26 cellular contexts compared by ENCODE assay signal in the genomic region with DNA sequence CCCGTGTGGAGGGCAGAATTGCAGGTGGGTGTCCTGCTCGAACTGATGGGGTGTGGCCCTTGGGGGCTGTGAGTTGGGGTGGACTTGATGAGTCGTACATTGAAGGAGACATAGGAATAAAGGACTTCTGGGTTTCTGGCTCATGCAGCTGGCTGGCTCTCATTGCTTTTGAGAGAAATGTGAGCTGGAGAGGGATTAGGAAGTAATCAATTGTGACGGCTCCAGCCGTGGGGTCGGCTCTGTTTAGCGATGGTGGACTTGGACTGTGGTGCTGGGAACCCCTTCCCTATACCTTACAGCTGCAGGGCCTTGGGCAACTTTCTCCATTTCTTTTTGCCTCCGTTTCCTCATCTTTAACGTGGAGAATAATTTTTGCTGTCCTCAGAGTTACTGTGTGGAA. TPM values are rescaled to one million over a fixed set of nuclear protein-coding genes. Genes with fewer than 3 reads are reported as not detected.
DNase-seq lines count a peak whose midpoint lies in the region; ATAC-seq and TF ChIP-seq lines count a peak whose summit lies in the region.
"Had no signal": no experiment of that assay in that cellular context is flagged by ENCODE, and none has a peak within 500 bp of the region (broad histone marks: within the 10 kb centered on the region; RNA-seq: fewer than 3 reads in every experiment).

No MANE protein-coding gene starts in this region.

- no peaks in the 10 kb centered on the region for H3K27me3 Mint-ChIP-seq in CD14-positive monocyte (ENCODE audit: low read depth in 3 of 3)
- no peaks in the 10 kb centered on the region for H3K27me3 Mint-ChIP-seq in brain
- H3K27me3 Mint-ChIP-seq: activated CD4-positive, alpha-beta memory T cell treated with anti-CD3 and anti-CD28 coated beads for 36 hours; activated naive CD8-positive, alpha-beta T cell had no signal

- intact Hi-C loops in CD14-positive monocyte (cut with micrococcal nuclease), result no loop called here
- intact Hi-C loops in mucosa of descending colon (cut with DNase I, micrococcal nuclease), result loop anchor here (10.0 kb wide), 1 partner anchor 56 kb away; no protein-coding TSS in a partner anchor
- intact Hi-C loops in sigmoid colon (cut with DNase I), result no loop called here

- 68 to 71% methylated on average over 9 of the region's 9 CpGs for WGBS in sigmoid colon, 2 donors

- no peaks in the 10 kb centered on the region for H3K27me3 ChIP-seq in sigmoid colon
- H3K27me3 ChIP-seq: gastroesophageal sphincter, tibial artery had no signal

- H3K9me3 ChIP-seq in mucosa of descending colon, result no peaks in the 10 kb centered on the region
- H3K9me3 ChIP-seq in sigmoid colon, result no peaks in the 10 kb centered on the region
- H3K9me3 ChIP-seq: gastroesophageal sphincter, tibial artery had no signal

- no peak for TF ChIP-seq CTCF in CD14-positive monocyte (IDR thresholded peaks at IDR 0.05)
- no peak for TF ChIP-seq CTCF in brain (conservative IDR thresholded peaks at IDR 0.05)
- TF ChIP-seq CTCF in mucosa of descending colon (IDR thresholded peaks at IDR 0.05), result no peak
- no peak for TF ChIP-seq CTCF in sigmoid colon (IDR thresholded peaks at IDR 0.05)

- no peak overlapping the region for H3K4me3 Mint-ChIP-seq in CD14-positive monocyte
- peak overlapping the region in 1 of 5 experiments; percentile 31 for H3K4me3 Mint-ChIP-seq in brain
- H3K4me3 Mint-ChIP-seq: activated CD4-positive, alpha-beta memory T cell treated with anti-CD3 and anti-CD28 coated beads for 36 hours; activated naive CD8-positive, alpha-beta T cell had no signal

- peaks cover 0 to 2% (median 0%) of the 10 kb centered on the region in 7 donors for H3K9me3 Mint-ChIP-seq in CD14-positive monocyte
- H3K9me3 Mint-ChIP-seq in brain, result no peaks in the 10 kb centered on the region
- H3K9me3 Mint-ChIP-seq: activated CD4-positive, alpha-beta memory T cell treated with anti-CD3 and anti-CD28 coated beads for 36 hours had no signal

- no peak for DNase-seq in CD14-positive monocyte (ENCODE audit: low spot score)
- DNase-seq in mucosa of descending colon, result peak in 2 of 3 donors; percentile 5 to 33
- DNase-seq in sigmoid colon, result peak; percentile 39
- no peak for DNase-seq in COR-L47 (lab: John Stamatoyannopoulos, UW)
- no peak for DNase-seq in NAMALWA (ENCODE audit: low spot score)
- DNase-seq in NCI-H187 treated with DMSO at 0.1 percent for 48 hours (lab: John Stamatoyannopoulos, UW), result no peak
- DNase-seq in activated CD4-positive, alpha-beta T cell treated with anti-CD3 and anti-CD28 coated beads for 48 hours, result no peak
- DNase-seq: ACHN; activated CD4-positive, alpha-beta memory T cell treated with anti-CD3 and anti-CD28 coated beads for 36 hours; activated CD8-positive, alpha-beta memory T cell treated with anti-CD3 and anti-CD28 coated beads, Interleukin-2, amount 50 U/mL, for 4 hours; central memory CD4-positive, alpha-beta T cell; DMS79 treated with DMSO at 0.1 percent for 48 hours; HCEC 1CT; hypothalamus; NCI-H2081; NCI-H226; NCI-H69; small intestine; stimulated activated CD4-positive, alpha-beta T cell treated with anti-CD3 and anti-CD28 coated beads, Interleukin-1b, Interleukin-23, amount 100 ng/mL, for 48 hours; stimulated activated CD8-positive, alpha-beta memory T cell treated with anti-CD3 and anti-CD28 coated beads, Interleukin-4, amount 100 ng/mL, for 48 hours; T-helper 1 cell; tibial artery had no signal

- H3K27ac ChIP-seq in sigmoid colon, result no peak overlapping the region
- H3K27ac ChIP-seq: tibial artery had no signal

- H3K36me3 ChIP-seq in mucosa of descending colon (ENCODE audit: low read depth) (no peaks in the 10 kb centered on the region), sigmoid colon (no peaks in the 10 kb centered on the region)
- H3K36me3 ChIP-seq: gastroesophageal sphincter, tibial artery had no signal

- no peak for TF ChIP-seq POLR2A in sigmoid colon (IDR thresholded peaks at IDR 0.05)

- no peak for ATAC-seq in mucosa of descending colon
- ATAC-seq: gastroesophageal sphincter, K562 had no signal

- H3K4me3 ChIP-seq in mucosa of descending colon (no peak overlapping the region), sigmoid colon (no peak overlapping the region)
- H3K4me3 ChIP-seq: gastroesophageal sphincter, K562, tibial artery had no signal

- H3K36me3 Mint-ChIP-seq in CD14-positive monocyte (peaks cover 22 to 49% of the 10 kb centered on the region in 2 donors), brain (no peaks in the 10 kb centered on the region)
- H3K36me3 Mint-ChIP-seq: activated CD4-positive, alpha-beta memory T cell treated with anti-CD3 and anti-CD28 coated beads for 36 hours; activated naive CD8-positive, alpha-beta T cell had no signal

- H3K4me1 ChIP-seq in mucosa of descending colon (ENCODE audit: low read depth), result peaks cover 21% of the 10 kb centered on the region
- H3K4me1 ChIP-seq in sigmoid colon, result peaks cover 0 to 28% (median 24%) of the 10 kb centered on the region in 4 donors

- TF ChIP-seq EP300 in sigmoid colon (IDR thresholded peaks at IDR 0.05), result no peak

- H3K27ac Mint-ChIP-seq in CD14-positive monocyte (peak overlapping the region in 4 of 7 donors; percentile 4 to 73 (median 32)), brain (peak overlapping the region in 3 of 5 experiments; percentile 5 to 12 (median 8))
- H3K27ac Mint-ChIP-seq: activated CD4-positive, alpha-beta memory T cell treated with anti-CD3 and anti-CD28 coated beads for 36 hours; activated naive CD8-positive, alpha-beta T cell had no signal

- H3K4me1 Mint-ChIP-seq in CD14-positive monocyte (peaks cover 70% of the 10 kb centered on the region), brain (peaks cover 71% of the 10 kb centered on the region)

RNA-seq across cellular contexts. Expression of gene IMPA2, which starts 9.2 kb away (rescaled TPM):
- polyA plus RNA-seq in CD14-positive monocyte, result 100 to 1,000 TPM; 145 to 186 TPM
- 27.8 TPM for polyA plus RNA-seq in brain (ENCODE audit: insufficient read depth, low read depth, low replicate concordance)
- 100 to 1,000 TPM in 2 of 3 donors, 10 to 100 TPM in 1; 58.0 to 152 (median 117) TPM for total RNA-seq in mucosa of descending colon
- 10 to 100 TPM; 21.3 to 66.5 (median 29.1) TPM for total RNA-seq in sigmoid colon
- polyA plus RNA-seq in sigmoid colon, result 100 to 1,000 TPM in 1 of 3 donors, 10 to 100 TPM in 2; 88.1 to 138 (median 99.6) TPM

Comparison
In these comparisons a context has a peak if more than half of its experiments do, and no peak if none do; other contexts are left out.
1. DNase-seq: peak in mucosa of descending colon (2 of 3) and sigmoid colon (single experiment); none in CD14-positive monocyte (single experiment), COR-L47 (single experiment), NAMALWA (single experiment), NCI-H187 treated with DMSO at 0.1 percent for 48 hours (single experiment) and activated CD4-positive, alpha-beta T cell treated with anti-CD3 and anti-CD28 coated beads for 48 hours (single experiment).
2. intact Hi-C loops: an anchor here in mucosa of descending colon (10.0 kb wide); none called in CD14-positive monocyte and sigmoid colon.